Comparison of ENCODE assay signal across 8 cellular contexts in genomic region chr11:57513911-57514537, GRCh38. TPM values are rescaled to one million over a fixed set of nuclear protein-coding genes. Genes with fewer than 3 reads are reported as not detected.
DNase-seq lines count a peak whose midpoint lies in the region; ATAC-seq, FAIRE-seq and TF ChIP-seq lines count a peak whose summit lies in the region.

No MANE protein-coding gene starts in this region.

- intact Hi-C loops in body of pancreas (cut with DNase I): no loop called here

- no peaks in the 10 kb centered on the region for H3K9me1 ChIP-seq in keratinocyte (ENCODE audit: control insufficient read depth, extremely low read depth, insufficient read depth, low read length)

- H3K27ac ChIP-seq in body of pancreas (peak overlapping the region; percentile 78 to 95 (median 92)), keratinocyte (ENCODE audit: control insufficient read depth, insufficient read depth, low read length) (no peak overlapping the region)

- peak in 1 of 3 donors; percentile 61 for TF ChIP-seq POLR2A in body of pancreas (IDR thresholded peaks at IDR 0.05)

- H3K36me3 ChIP-seq in body of pancreas (replicated peaks in 1 of 2; ENCODE audit: insufficient read depth in 1 of 2, low read depth in 2 of 2) (no peaks in the 10 kb centered on the region), keratinocyte (ENCODE audit: control insufficient read depth in 2 of 2, extremely low read depth in 1 of 2, insufficient read depth in 2 of 2, low read length in 2 of 2) (no peaks in the 10 kb centered on the region)

- H3K4me3 ChIP-seq in body of pancreas (peak overlapping the region; percentile 90 to 92), keratinocyte (ENCODE audit: control insufficient read depth in 2 of 3, extremely low read depth in 1 of 3, insufficient read depth in 2 of 3, low read depth in 1 of 3, low read length in 3 of 3) (peak overlapping the region; percentile 50 to 78 (median 72))

- no peaks in the 10 kb centered on the region for H4K20me1 ChIP-seq in keratinocyte (ENCODE audit: control insufficient read depth, extremely low read depth, insufficient read depth, low read length)

- no peak overlapping the region for H3K9ac ChIP-seq in keratinocyte (ENCODE audit: control insufficient read depth, extremely low read depth, insufficient read depth, low read length)

- H3K27me3 ChIP-seq in body of pancreas (no peaks in the 10 kb centered on the region), keratinocyte (ENCODE audit: control insufficient read depth, extremely low read depth, insufficient read depth, low read length) (peaks cover 23% of the 10 kb centered on the region)

- no peaks in the 10 kb centered on the region for H3K9me3 ChIP-seq in body of pancreas
- H3K9me3 ChIP-seq in keratinocyte (ENCODE audit: control insufficient read depth, low read depth, low read length): no peaks in the 10 kb centered on the region

- 0 to 3% methylated on average over 8 to 29 of the region's 35 CpGs for WGBS in body of pancreas, 2 donors

- H2AFZ ChIP-seq in keratinocyte (ENCODE audit: control insufficient read depth, low read length): peak overlapping the region; percentile 90

- no peaks in the 10 kb centered on the region for H3K79me2 ChIP-seq in keratinocyte (ENCODE audit: control insufficient read depth, insufficient read depth, low read length)

- DNase-seq in NCI-H82 (lab: John Stamatoyannopoulos, UW) (peak; percentile 55), NCI-H82 treated with DMSO at 0.1 percent for 48 hours (lab: John Stamatoyannopoulos, UW; ENCODE audit: unreplicated experiment) (no peak), RKO (ENCODE audit: low spot score) (peak; percentile 57), body of pancreas (peak; percentile 70 to 77 (median 73)), keratinocyte (ENCODE audit: low read depth, low spot score) (no peak)
- DNase-seq in stimulated activated CD4-positive, alpha-beta T cell treated with anti-CD3 and anti-CD28 coated beads, Interleukin-2, amount 100 ng/mL, for 48 hours: peak; percentile 21 to 39

- peak; percentile 30 for ATAC-seq in HG03095 (IDR thresholded peaks at IDR 0.05; ENCODE audit: unreplicated experiment)
- peak; percentile 69 for ATAC-seq in body of pancreas
- no peak for ATAC-seq in HG03342 (IDR thresholded peaks at IDR 0.05; ENCODE audit: unreplicated experiment)

- H3K4me1 ChIP-seq in body of pancreas (peaks cover 34% of the 10 kb centered on the region), keratinocyte (ENCODE audit: control insufficient read depth, extremely low read depth, insufficient read depth, low read length) (peaks cover 4% of the 10 kb centered on the region)

- H3K4me2 ChIP-seq in keratinocyte (ENCODE audit: control insufficient read depth, extremely low read depth, insufficient read depth, low read depth, low read length): peak overlapping the region; percentile 90

- TF ChIP-seq CTCF in body of pancreas (IDR thresholded peaks at IDR 0.05): peak in 1 of 7 experiments; percentile 10
- TF ChIP-seq CTCF in keratinocyte (optimal IDR thresholded peaks at IDR 0.05 in 1 of 3, IDR thresholded peaks at IDR 0.05 in 1 of 3, conservative IDR thresholded peaks at IDR 0.05 in 1 of 3; ENCODE audit: extremely low read depth in 1 of 3, insufficient read depth in 2 of 3, low read length in 3 of 3): no peak

- dilution Hi-C loops in keratinocyte (cut with MboI; ENCODE audit: extremely low pct_ligation_motif_present, low sequenced_read_pairs): no loop called here

- no peak for FAIRE-seq in keratinocyte (lab: Jason Lieb, UNC)

RNA-seq across cellular contexts. Expression of gene SLC43A1, which starts 1.5 kb away (rescaled TPM):
- 100 to 1,000 TPM in 1 of 2 donors, 10 to 100 TPM in 1; 87.7 to 128 TPM for total RNA-seq in body of pancreas
- 0.45 to 0.91 TPM (median 0.75 TPM) in 3 replicates for polyA plus RNA-seq in keratinocyte
- polyA plus RNA-seq in keratinocyte (2011; ENCODE audit: low read depth): not detected
- polyA plus RNA-seq in keratinocyte (2011; cell fraction: cytosol; rRNA removed): 0.53 and 0.65 TPM in 2 replicates
- polyA plus RNA-seq in keratinocyte (2011; cell fraction: nucleus; rRNA removed): 1.2 and 1.4 TPM in 2 replicates
- polyA plus RNA-seq in keratinocyte (2012; ENCODE audit: low replicate concordance): 0.18 and 0.38 TPM in 2 replicates
- 0.99 to 1.5 TPM (median 1.1 TPM) in 3 replicates for polyA minus RNA-seq in keratinocyte
- not detected for polyA minus RNA-seq in keratinocyte (2011; cell fraction: cytosol; rRNA and poly(A)+ RNA removed)
- 1.2 TPM in 2 replicates for polyA minus RNA-seq in keratinocyte (2011; cell fraction: nucleus; rRNA and poly(A)+ RNA removed)

RNA-seq across cellular contexts. Expression of gene TIMM10, which starts 16.5 kb away (rescaled TPM):
- total RNA-seq in body of pancreas: 10 to 100 TPM in 1 of 2 donors, 1 to 10 TPM in 1; 5.6 to 24.4 TPM
- 65.7 to 92.2 TPM (median 70.9 TPM) in 3 replicates for polyA plus RNA-seq in keratinocyte
- polyA plus RNA-seq in keratinocyte (2011; ENCODE audit: low read depth): 24.0 TPM
- 56.9 and 69.2 TPM in 2 replicates for polyA plus RNA-seq in keratinocyte (2011; cell fraction: cytosol; rRNA removed)
- polyA plus RNA-seq in keratinocyte (2011; cell fraction: nucleus; rRNA removed): 34.1 TPM in 2 replicates
- polyA plus RNA-seq in keratinocyte (2012; ENCODE audit: low replicate concordance): 45.9 and 60.8 TPM in 2 replicates
- 21.7 to 26.8 TPM (median 23.8 TPM) in 3 replicates for polyA minus RNA-seq in keratinocyte
- polyA minus RNA-seq in keratinocyte (2011; cell fraction: cytosol; rRNA and poly(A)+ RNA removed): 16.1 TPM
- polyA minus RNA-seq in keratinocyte (2011; cell fraction: nucleus; rRNA and poly(A)+ RNA removed): 5.2 and 9.5 TPM in 2 replicates

RNA-seq across cellular contexts. Expression of gene SMTNL1, which starts 23.4 kb away (rescaled TPM):
- not detected for total RNA-seq in body of pancreas
- polyA plus RNA-seq in keratinocyte: not detected in 3 replicates
- not detected for polyA plus RNA-seq in keratinocyte (2011; ENCODE audit: low read depth)
- not detected in 2 replicates for polyA plus RNA-seq in keratinocyte (2011; cell fraction: cytosol; rRNA removed)
- polyA plus RNA-seq in keratinocyte (2011; cell fraction: nucleus; rRNA removed): not detected in 2 replicates
- 0.16 TPM in 1 of 2 replicates, not detected in the other for polyA plus RNA-seq in keratinocyte (2012; ENCODE audit: low replicate concordance)
- not detected in 3 replicates for polyA minus RNA-seq in keratinocyte
- polyA minus RNA-seq in keratinocyte (2011; cell fraction: cytosol; rRNA and poly(A)+ RNA removed): not detected
- not detected in 2 replicates for polyA minus RNA-seq in keratinocyte (2011; cell fraction: nucleus; rRNA and poly(A)+ RNA removed)

RNA-seq across cellular contexts. Expression of gene UBE2L6, which starts 53.4 kb away (rescaled TPM):
- total RNA-seq in body of pancreas: 10 to 100 TPM in 1 of 2 donors, 1 to 10 TPM in 1; 7.9 to 17.4 TPM
- 56.6 to 91.9 TPM (median 83.0 TPM) in 3 replicates for polyA plus RNA-seq in keratinocyte
- 7.3 TPM for polyA plus RNA-seq in keratinocyte (2011; ENCODE audit: low read depth)
- 80.2 and 98.6 TPM in 2 replicates for polyA plus RNA-seq in keratinocyte (2011; cell fraction: cytosol; rRNA removed)
- polyA plus RNA-seq in keratinocyte (2011; cell fraction: nucleus; rRNA removed): 28.2 and 34.6 TPM in 2 replicates
- polyA plus RNA-seq in keratinocyte (2012; ENCODE audit: low replicate concordance): 27.9 and 83.8 TPM in 2 replicates
- polyA minus RNA-seq in keratinocyte: 91.7 to 187 TPM (median 100 TPM) in 3 replicates
- 63.5 TPM for polyA minus RNA-seq in keratinocyte (2011; cell fraction: cytosol; rRNA and poly(A)+ RNA removed)
- 9.4 and 12.3 TPM in 2 replicates for polyA minus RNA-seq in keratinocyte (2011; cell fraction: nucleus; rRNA and poly(A)+ RNA removed)

RNA-seq across cellular contexts. Expression of gene RTN4RL2, which starts 53.7 kb away (rescaled TPM):
- total RNA-seq in body of pancreas: 1 to 10 TPM in 1 of 2 donors, under 1 TPM in 1; 0.99 to 3.4 TPM
- 0.03 to 0.12 TPM in 2 of 3 replicates, not detected in the other for polyA plus RNA-seq in keratinocyte
- not detected for polyA plus RNA-seq in keratinocyte (2011; ENCODE audit: low read depth)
- 0.18 TPM in 1 of 2 replicates, not detected in the other for polyA plus RNA-seq in keratinocyte (2011; cell fraction: cytosol; rRNA removed)
- polyA plus RNA-seq in keratinocyte (2011; cell fraction: nucleus; rRNA removed): 0.13 TPM in 1 of 2 replicates, not detected in the other
- polyA plus RNA-seq in keratinocyte (2012; ENCODE audit: low replicate concordance): 0.28 and 0.39 TPM in 2 replicates
- not detected in 3 replicates for polyA minus RNA-seq in keratinocyte
- not detected for polyA minus RNA-seq in keratinocyte (2011; cell fraction: cytosol; rRNA and poly(A)+ RNA removed)
- not detected in 2 replicates for polyA minus RNA-seq in keratinocyte (2011; cell fraction: nucleus; rRNA and poly(A)+ RNA removed)

Comparison
In these comparisons a context has a peak if more than half of its experiments do, and no peak if none do; other contexts are left out.
1. DNase-seq: peak in NCI-H82 (single experiment), RKO (single experiment), body of pancreas (4 of 4) and stimulated activated CD4-positive, alpha-beta T cell treated with anti-CD3 and anti-CD28 coated beads, Interleukin-2, amount 100 ng/mL, for 48 hours (2 of 2); none in NCI-H82 treated with DMSO at 0.1 percent for 48 hours (single experiment) and keratinocyte (single experiment).